10 cellular contexts compared by ENCODE assay signal in the genomic region with DNA sequence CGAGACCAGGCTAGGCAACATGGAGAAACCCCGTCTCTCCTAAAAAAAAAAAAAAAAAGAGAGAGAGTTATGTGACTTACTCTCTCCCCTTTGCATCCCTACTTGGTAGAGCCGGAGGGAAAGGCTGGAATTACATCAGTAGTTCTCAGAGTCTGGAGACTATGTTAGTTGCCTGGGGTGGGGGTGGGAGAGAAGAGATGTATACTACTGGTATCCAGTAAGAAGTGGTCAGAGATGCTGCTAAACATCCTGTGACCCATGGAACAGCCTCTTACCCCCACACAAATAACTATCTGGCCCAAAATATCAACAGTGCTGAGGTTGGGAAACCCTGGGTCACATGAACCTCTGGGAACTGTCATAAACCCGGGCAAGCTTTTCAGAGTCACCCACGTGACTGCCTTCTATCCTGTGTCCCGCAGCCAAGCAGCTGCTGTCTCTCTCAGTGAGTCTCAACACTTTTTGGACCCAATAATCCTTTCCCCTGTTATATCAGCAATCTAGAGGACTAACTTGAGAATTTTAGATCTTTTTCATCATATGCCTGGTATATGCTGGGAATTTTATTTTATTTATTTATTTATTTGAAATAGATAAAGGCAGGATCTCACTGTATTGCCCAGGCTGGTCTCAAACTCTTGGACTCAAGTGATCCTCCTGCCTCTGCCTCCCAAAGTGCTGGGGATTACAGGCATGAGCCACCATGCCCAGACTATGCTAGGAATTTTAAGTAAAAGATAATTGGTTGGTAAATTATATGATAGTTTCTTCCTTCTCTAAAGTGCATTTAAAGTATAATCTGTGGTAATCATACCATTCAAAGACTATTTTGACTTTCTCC. TPM values are rescaled to one million over a fixed set of nuclear protein-coding genes. Genes with fewer than 3 reads are reported as not detected.
DNase-seq lines count a peak whose midpoint lies in the region; ATAC-seq, FAIRE-seq and TF ChIP-seq lines count a peak whose summit lies in the region.
"Had no signal": no experiment of that assay in that cellular context is flagged by ENCODE, and none has a peak within 500 bp of the region (broad histone marks: within the 10 kb centered on the region; RNA-seq: fewer than 3 reads in every experiment).

No MANE protein-coding gene starts in this region.

- peak overlapping the region in 1 of 2 donors; percentile 11 for H3K4me3 Mint-ChIP-seq in CD14-positive monocyte

- peak overlapping the region in 6 of 7 donors; percentile 50 to 75 (median 62) for H3K27ac Mint-ChIP-seq in CD14-positive monocyte

- intact Hi-C loops in CD14-positive monocyte (cut with micrococcal nuclease) = no loop called here
- intact Hi-C loops in pancreas (cut with DNase I) = no loop called here

- H3K36me3 Mint-ChIP-seq in CD14-positive monocyte = peaks cover 17 to 28% of the 10 kb centered on the region in 2 donors

- no peaks in the 10 kb centered on the region for H3K27me3 ChIP-seq in pancreas

- H3K4me1 Mint-ChIP-seq in CD14-positive monocyte = peaks cover 26% of the 10 kb centered on the region

- peaks cover 0 to 3% (median 0%) of the 10 kb centered on the region in 3 donors for H3K27me3 Mint-ChIP-seq in CD14-positive monocyte (ENCODE audit: low read depth in 3 of 3)

- H3K27ac ChIP-seq in pancreas = peak overlapping the region in 1 of 4 donors; percentile 30

- H3K9me3 ChIP-seq in pancreas = no peaks in the 10 kb centered on the region

- TF ChIP-seq CTCF in CD14-positive monocyte (IDR thresholded peaks at IDR 0.05) (no peak), foreskin fibroblast (IDR thresholded peaks at IDR 0.05; ENCODE audit: low read depth, low read length) (no peak), pancreas (IDR thresholded peaks at IDR 0.05) (no peak)

- no peaks in the 10 kb centered on the region for H3K9me3 Mint-ChIP-seq in CD14-positive monocyte

- H3K4me1 ChIP-seq in pancreas = peaks cover 2 to 9% (median 5%) of the 10 kb centered on the region in 3 donors

- DNase-seq in CD14-positive monocyte (ENCODE audit: low spot score) (peak; percentile 75), NCI-H69 (lab: John Stamatoyannopoulos, UW) (peak; percentile 29), foreskin fibroblast (peak; percentile 62 to 75), pancreas (peak in 4 of 6 donors; percentile 52 to 70 (median 65)), A172 (ENCODE audit: low spot score) (no peak), KG1 (lab: John Stamatoyannopoulos, UW) (no peak), occipital lobe (lab: John Stamatoyannopoulos, UW) (no peak)
- DNase-seq in activated T-cell treated with anti-CD3 and anti-CD28 coated beads, Interleukin-2, amount 50 U/mL, for 48 hours = no peak
- DNase-seq: DND-41; stimulated activated naive CD8-positive, alpha-beta T cell treated with anti-CD3 and anti-CD28 coated beads, Interleukin-15, Interleukin-2, amounts not matched to agents 100 U/mL and 50 U/mL, for 24 hours had no signal

- FAIRE-seq in pancreas (lab: Jason Lieb, UNC) = no peak

- no peak overlapping the region for H3K4me3 ChIP-seq in foreskin fibroblast (ENCODE audit: low read depth in 1 of 2, low read length in 2 of 2)
- H3K4me3 ChIP-seq in pancreas = no peak overlapping the region

- 27 to 34% methylated on average over 6 of the region's 6 CpGs for WGBS in pancreas, 2 donors

- H3K36me3 ChIP-seq in pancreas = peaks cover 0 to 13% (median 12%) of the 10 kb centered on the region in 3 donors

- ATAC-seq in pancreas = peak; percentile 74 to 86 (median 82)
- ATAC-seq: stimulated activated naive CD8-positive, alpha-beta T cell treated with anti-CD3 and anti-CD28 coated beads, Interleukin-15, Interleukin-2, amounts not matched to agents 100 U/mL and 50 U/mL, for 24 hours had no signal

RNA-seq across cellular contexts. Expression of gene EIF1, which starts 8.7 kb away (rescaled TPM):
- 1,000 to 10,000 TPM; 1,176 to 1,536 TPM for polyA plus RNA-seq in CD14-positive monocyte
- 100 to 1,000 TPM; 421 to 934 (median 592) TPM for total RNA-seq in pancreas
- 100 to 1,000 TPM; 316 to 590 TPM for polyA plus RNA-seq in pancreas
- total RNA-seq in A172 (2014; rRNA removed; shearing (Covaris generic)) = 58.0 and 74.2 TPM in 2 replicates
- 95.5 TPM for total RNA-seq in occipital lobe

RNA-seq across cellular contexts. Expression of gene GAST, which starts 14.8 kb away (rescaled TPM):
- polyA plus RNA-seq in CD14-positive monocyte (not detected), pancreas (not detected)
- total RNA-seq in pancreas (not detected), occipital lobe (not detected)
- not detected in 2 replicates for total RNA-seq in A172 (2014; rRNA removed; shearing (Covaris generic))

RNA-seq across cellular contexts. Expression of gene HAP1, which starts 37.1 kb away (rescaled TPM):
- not detected for polyA plus RNA-seq in CD14-positive monocyte
- total RNA-seq in pancreas = 1 to 10 TPM in 3 of 6 donors, under 1 TPM in 3; 0.13 to 1.6 (median 0.84) TPM
- polyA plus RNA-seq in pancreas = 1 to 10 TPM; 2.6 to 4.2 TPM
- 0.14 and 0.43 TPM in 2 replicates for total RNA-seq in A172 (2014; rRNA removed; shearing (Covaris generic))
- 0.16 TPM for total RNA-seq in occipital lobe

Comparison
In these comparisons a context has a peak if more than half of its experiments do, and no peak if none do; other contexts are left out.
1. DNase-seq: peak in CD14-positive monocyte (single experiment), NCI-H69 (single experiment), foreskin fibroblast (2 of 2) and pancreas (4 of 6); none in A172 (single experiment), KG1 (single experiment), activated T-cell treated with anti-CD3 and anti-CD28 coated beads, Interleukin-2, amount 50 U/mL, for 48 hours (0 of 2) and occipital lobe (single experiment).